8 cellular contexts compared by ENCODE assay signal in genomic region chr17:80364091-80364691, GRCh38. TPM values are rescaled to one million over a fixed set of nuclear protein-coding genes. Genes with fewer than 3 reads are reported as not detected.
DNase-seq lines count a peak whose midpoint lies in the region; ATAC-seq, FAIRE-seq and TF ChIP-seq lines count a peak whose summit lies in the region.

No MANE protein-coding gene starts in this region.

- H3K4me3 ChIP-seq in endothelial cell of umbilical vein (replicated peaks in 1 of 3; ENCODE audit: insufficient read depth in 1 of 3, low read depth in 1 of 3, low read length in 3 of 3) (no peak overlapping the region), ascending aorta (no peak overlapping the region)

- no peak overlapping the region for H3K4me2 ChIP-seq in endothelial cell of umbilical vein (ENCODE audit: insufficient read depth, low read length)

- POLR2A ChIA-PET in endothelial cell of umbilical vein (lab: Charles Lee), result no interaction called here

- H3K4me1 ChIP-seq in endothelial cell of umbilical vein (ENCODE audit: control insufficient read depth, extremely low read depth, insufficient read depth, low read length), result no peaks in the 10 kb centered on the region
- H3K4me1 ChIP-seq in ascending aorta, result no peaks in the 10 kb centered on the region

- H3K27ac Mint-ChIP-seq in progenitor cell of endocrine pancreas, result no peak overlapping the region

- no peaks in the 10 kb centered on the region for H3K4me1 Mint-ChIP-seq in progenitor cell of endocrine pancreas (ENCODE audit: low read depth)

- H3K4me3 Mint-ChIP-seq in progenitor cell of endocrine pancreas (ENCODE audit: low read depth), result no peak overlapping the region

- H3K9me3 ChIP-seq in endothelial cell of umbilical vein (replicated peaks; ENCODE audit: control insufficient read depth, insufficient read depth, low read length) (no peaks in the 10 kb centered on the region), ascending aorta (no peaks in the 10 kb centered on the region)

- no TSS peak for BruUV-seq in endothelial cell of umbilical vein (replicated peaks; lab: Mats Ljungman, UMichigan)

- dilution Hi-C loops in endothelial cell of umbilical vein (cut with MboI; ENCODE audit: extremely low pct_ligation_motif_present, low sequenced_read_pairs), result no loop called here

- no peaks in the 10 kb centered on the region for H3K79me2 ChIP-seq in endothelial cell of umbilical vein (ENCODE audit: control insufficient read depth, insufficient read depth, low read length)

- TF ChIP-seq CTCF in endothelial cell of umbilical vein (IDR thresholded peaks at IDR 0.05; ENCODE audit: extremely low read depth in 1 of 2, insufficient read depth in 1 of 2, low read depth in 1 of 2, low read length in 2 of 2) (peak; percentile 24 to 43), progenitor cell of endocrine pancreas (IDR thresholded peaks at IDR 0.05; ENCODE audit: unreplicated experiment) (peak; percentile 38), ascending aorta (IDR thresholded peaks at IDR 0.05) (peak in 1 of 3 experiments; percentile 23)

- CTCF ChIA-PET in endothelial cell of umbilical vein (lab: Charles Lee), result interaction anchor here (1.6 to 4.9 kb wide), 2 partner anchors 18 to 168 kb away, joined by 5 to 46 read pairs; no protein-coding TSS in a partner anchor

- FAIRE-seq in endothelial cell of umbilical vein (lab: Jason Lieb, UNC), result no peak

- intact Hi-C loops in endothelial cell of umbilical vein (cut with micrococcal nuclease) (loop anchor here (10.0 kb wide), 1 partner anchor 259 kb away; the partner anchor contains the start of gene GAA), ascending aorta (cut with DNase I) (loop anchor here (10.0 kb wide), 1 partner anchor 169 kb away; no protein-coding TSS in a partner anchor)

- H3K36me3 ChIP-seq in endothelial cell of umbilical vein (ENCODE audit: control insufficient read depth in 2 of 2, extremely low read depth in 1 of 2, insufficient read depth in 2 of 2, low read length in 2 of 2) (peaks cover 28 to 55% of the 10 kb centered on the region in 2 experiments), ascending aorta (peaks cover 89 to 96% of the 10 kb centered on the region in 2 donors)

- no peaks in the 10 kb centered on the region for H3K9me1 ChIP-seq in endothelial cell of umbilical vein (replicated peaks; ENCODE audit: control insufficient read depth, extremely low read depth, insufficient read depth, low read length)

- no peak overlapping the region for H3K9ac ChIP-seq in endothelial cell of umbilical vein (replicated peaks; ENCODE audit: extremely low read depth, insufficient read depth, low read length)

- H3K27ac ChIP-seq in endothelial cell of umbilical vein (ENCODE audit: insufficient read depth, low read depth, low read length) (no peak overlapping the region), ascending aorta (no peak overlapping the region)

- H3K27me3 ChIP-seq in endothelial cell of umbilical vein (ENCODE audit: control insufficient read depth in 2 of 2, insufficient read depth in 2 of 2, low read length in 2 of 2) (no peaks in the 10 kb centered on the region), ascending aorta (no peaks in the 10 kb centered on the region)

- DNase-seq in NCI-H748 (lab: John Stamatoyannopoulos, UW; ENCODE audit: unreplicated experiment) (peak; percentile 11), NCI-H748 treated with DMSO at 0.1 percent for 48 hours (lab: John Stamatoyannopoulos, UW) (no peak), NCI-H69 (lab: John Stamatoyannopoulos, UW) (peak; percentile 37), endothelial cell of umbilical vein (ENCODE audit: low read depth, low spot score) (no peak), progenitor cell of endocrine pancreas (ENCODE audit: low spot score, unreplicated experiment) (no peak), ascending aorta (ENCODE audit: low spot score in 2 of 2) (no peak)
- no peak for DNase-seq in stimulated activated naive CD4-positive, alpha-beta T cell (lab: John Stamatoyannopoulos, UW)

- no peaks in the 10 kb centered on the region for H4K20me1 ChIP-seq in endothelial cell of umbilical vein (replicated peaks; ENCODE audit: control insufficient read depth, extremely low read depth, insufficient read depth, low read length)

- H2AFZ ChIP-seq in endothelial cell of umbilical vein (ENCODE audit: low read depth, low read length), result no peak overlapping the region

- peaks cover 29% of the 10 kb centered on the region for H3K36me3 Mint-ChIP-seq in progenitor cell of endocrine pancreas (ENCODE audit: insufficient read depth)

- ATAC-seq in HG03571 (IDR thresholded peaks at IDR 0.05; ENCODE audit: unreplicated experiment), result no peak

- no peak for TF ChIP-seq POLR2A in endothelial cell of umbilical vein (IDR thresholded peaks at IDR 0.05; ENCODE audit: low read depth, low read length)

- H3K9me3 Mint-ChIP-seq in progenitor cell of endocrine pancreas (ENCODE audit: low read depth), result no peaks in the 10 kb centered on the region

- H3K27me3 Mint-ChIP-seq in progenitor cell of endocrine pancreas, result no peaks in the 10 kb centered on the region

TF ChIP-seq in endothelial cell of umbilical vein, 7 proteins besides CTCF, POLR2A, EP300 and RAD21:
- TF ChIP-seq FOS (IDR thresholded peaks at IDR 0.05; ENCODE audit: borderline replicate concordance, insufficient read depth, low read length) (no peak), MAX (IDR thresholded peaks at IDR 0.05; ENCODE audit: insufficient read depth, insufficient read length) (no peak), EZH2 (IDR thresholded peaks at IDR 0.05; ENCODE audit: borderline replicate concordance, low read depth, low read length, severe bottlenecking) (no peak), MYC (IDR thresholded peaks at IDR 0.05; ENCODE audit: low read depth, low read length) (no peak), GATA2 (IDR thresholded peaks at IDR 0.05; ENCODE audit: insufficient read depth, insufficient read length, low read depth, low read length) (no peak), POLR2AphosphoS5 (IDR thresholded peaks at IDR 0.05; ENCODE audit: insufficient read depth, low read depth, low read length) (no peak), JUN (IDR thresholded peaks at IDR 0.05; ENCODE audit: borderline replicate concordance, insufficient read depth, insufficient read length, low read depth) (no peak)

RNA-seq across cellular contexts. Expression of gene ENDOV, which starts 50.8 kb away (rescaled TPM):
- total RNA-seq in endothelial cell of umbilical vein (17.6 and 25.9 TPM in 2 replicates), progenitor cell of endocrine pancreas (36.1 and 41.8 TPM in 2 replicates), ascending aorta (18.0 TPM)
- 20.4 and 21.1 TPM in 2 replicates for polyA plus RNA-seq in endothelial cell of umbilical vein
- polyA plus RNA-seq in endothelial cell of umbilical vein (2011; cell fraction: cytosol; rRNA removed), result 10.0 and 15.4 TPM in 2 replicates
- 32.2 and 34.5 TPM in 2 replicates for polyA plus RNA-seq in endothelial cell of umbilical vein (2011; cell fraction: nucleus; rRNA removed)
- polyA plus RNA-seq in endothelial cell of umbilical vein (2012), result 11.6 and 17.0 TPM in 2 replicates
- 17.2 and 23.8 TPM in 2 replicates for polyA minus RNA-seq in endothelial cell of umbilical vein
- 8.7 TPM for polyA minus RNA-seq in endothelial cell of umbilical vein (2011; cell fraction: cytosol; rRNA and poly(A)+ RNA removed)
- polyA minus RNA-seq in endothelial cell of umbilical vein (2011; cell fraction: nucleus; rRNA and poly(A)+ RNA removed), result 29.0 and 30.3 TPM in 2 replicates

Comparison
In these comparisons a context has a peak if more than half of its experiments do, and no peak if none do; other contexts are left out.
1. DNase-seq: peak in NCI-H748 (single experiment) and NCI-H69 (single experiment); none in NCI-H748 treated with DMSO at 0.1 percent for 48 hours (single experiment), endothelial cell of umbilical vein (single experiment), progenitor cell of endocrine pancreas (single experiment), stimulated activated naive CD4-positive, alpha-beta T cell (0 of 6) and ascending aorta (0 of 2).